Comparison of ENCODE assay signal across 2 cellular contexts in genomic region chr11:61110255-61111059, GRCh38.
A peak's percentile ranks its signal among the peaks of the same experiment; 100 is the strongest.
TF ChIP-seq lines count a peak whose summit lies in the region.

No MANE protein-coding gene starts in this region.

TF ChIP-seq in K562, 482 proteins besides CTCF, POLR2A, EP300 and RAD21:
- peak; percentile 27; the same call in 1 of the 2 replicates for TF ChIP-seq BCOR (IDR thresholded peaks at IDR 0.05)
- peak; percentile 66 for TF ChIP-seq RBM25 (IDR thresholded peaks at IDR 0.05; ENCODE audit: low read depth, low read length, severe bottlenecking)
- TF ChIP-seq ZFP36 (IDR thresholded peaks at IDR 0.05; ENCODE audit: low read depth, low read length, partially characterized antibody), result peak; percentile 86
- TF ChIP-seq CTBP1 (IDR thresholded peaks at IDR 0.05; ENCODE audit: borderline replicate concordance), result no peak
- no peak for TF ChIP-seq SMAD1 (IDR thresholded peaks at IDR 0.05; ENCODE audit: low read depth, low read length, partially characterized antibody)

TF ChIP-seq in SK-N-SH, 30 proteins besides CTCF, POLR2A, EP300 and RAD21:
- TF ChIP-seq JUND (IDR thresholded peaks at IDR 0.05), result no peak
- TF ChIP-seq FOXJ3 (CRISPR knock-in tag; IDR thresholded peaks at IDR 0.05), result no peak
- TF ChIP-seq POLR2AphosphoS5 (IDR thresholded peaks at IDR 0.05; ENCODE audit: low read depth, low read length), result no peak
- TF ChIP-seq ZBTB33 (IDR thresholded peaks at IDR 0.05; ENCODE audit: borderline replicate concordance, low read depth), result no peak
- no peak for TF ChIP-seq USF2 (IDR thresholded peaks at IDR 0.05; ENCODE audit: borderline replicate concordance, low read depth, low read length)
- no peak for TF ChIP-seq NFIC (IDR thresholded peaks at IDR 0.05; ENCODE audit: borderline replicate concordance)
- TF ChIP-seq TEAD4 (IDR thresholded peaks at IDR 0.05; ENCODE audit: borderline replicate concordance, insufficient read depth), result no peak
- no peak for TF ChIP-seq MXI1 (IDR thresholded peaks at IDR 0.05; ENCODE audit: low read depth, low read length)
- no peak for TF ChIP-seq FOXM1 (IDR thresholded peaks at IDR 0.05; ENCODE audit: low read depth)
- no peak for TF ChIP-seq RFX5 (IDR thresholded peaks at IDR 0.05; ENCODE audit: low read length)
- TF ChIP-seq NRF1 (IDR thresholded peaks at IDR 0.05; ENCODE audit: low read depth, low read length), result no peak
- no peak for TF ChIP-seq PBX3 (IDR thresholded peaks at IDR 0.05)
- TF ChIP-seq YY1 (IDR thresholded peaks at IDR 0.05; ENCODE audit: low read depth), result no peak
- TF ChIP-seq IRF3 (IDR thresholded peaks at IDR 0.05; ENCODE audit: low read depth, low read length), result no peak
- TF ChIP-seq MAX (IDR thresholded peaks at IDR 0.05; ENCODE audit: low read depth), result no peak
- TF ChIP-seq RXRA (IDR thresholded peaks at IDR 0.05; ENCODE audit: borderline replicate concordance, low read depth), result no peak
